Comparison of ENCODE assay signal across 15 cellular contexts in the genomic region with DNA sequence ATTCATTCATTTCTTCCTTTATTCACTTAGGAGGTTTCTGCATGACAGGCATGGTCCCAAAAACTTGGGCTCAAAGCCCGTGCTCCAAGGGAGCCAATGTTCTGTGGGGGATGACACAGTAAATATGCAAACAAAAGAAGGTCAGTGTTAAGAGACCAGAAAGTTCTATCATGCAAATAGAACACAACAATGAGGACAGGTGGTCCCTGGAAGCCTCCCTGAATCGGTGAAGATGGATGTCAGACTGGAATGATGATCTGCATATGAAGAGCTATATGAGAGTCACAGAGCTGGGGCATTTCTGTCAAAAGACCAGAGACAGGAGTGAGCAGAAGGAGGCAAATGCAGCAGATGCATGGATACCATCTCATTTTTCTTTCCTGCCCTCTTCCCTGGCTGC.
DNase-seq lines count a peak whose midpoint lies in the region; ATAC-seq, FAIRE-seq and TF ChIP-seq lines count a peak whose summit lies in the region.
"Had no signal": no experiment of that assay in that cellular context is flagged by ENCODE, and none has a peak within 500 bp of the region (broad histone marks: within the 10 kb centered on the region; RNA-seq: fewer than 3 reads in every experiment).

No MANE protein-coding gene starts in this region.

- no peak for TF ChIP-seq RAD21 in IMR-90 (IDR thresholded peaks at IDR 0.05; ENCODE audit: low read length)

- WGBS in H9 (ENCODE audit: extremely low coverage, insufficient read length, low lambda C conversion rate) = no CpG with 5 or more reads among the region's 2 CpGs
- WGBS in IMR-90 (ENCODE audit: extremely low coverage in 2 of 2, insufficient read length in 1 of 2), 2 experiments = no CpG with 5 or more reads among the region's 2 CpGs
- whole genome bisulfite sequencing in hepatocyte (ENCODE audit: low lambda C conversion rate, missing lambda C conversion rate) = 45% methylated on average over 2 of the region's 2 CpGs

- peaks cover 30 to 40% of the 10 kb centered on the region in 2 experiments for H3K4me1 Mint-ChIP-seq in H9
- no peaks in the 10 kb centered on the region for H3K4me1 Mint-ChIP-seq in neural crest cell

- H3K4me3 Mint-ChIP-seq in H9 (no peak overlapping the region), neural crest cell (no peak overlapping the region)
- H3K4me3 Mint-ChIP-seq: CD4-positive, alpha-beta T cell had no signal

- H2AFZ ChIP-seq in H9 (ENCODE audit: low read length) (no peak overlapping the region), IMR-90 (replicated peaks; ENCODE audit: low read length, poor library complexity) (no peak overlapping the region), hepatocyte (no peak overlapping the region)

- H3K27me3 ChIP-seq in H9 (ENCODE audit: insufficient read depth, low read length) = no peaks in the 10 kb centered on the region
- H3K27me3 ChIP-seq in IMR-90 (ENCODE audit: control insufficient read depth, insufficient read depth, low read length) = no peaks in the 10 kb centered on the region
- H3K27me3 ChIP-seq in hepatocyte = no peaks in the 10 kb centered on the region
- H3K27me3 ChIP-seq: BLaER1, Peyer's patch, SJCRH30 had no signal

- intact Hi-C loops in IMR-90 (cut with micrococcal nuclease) = no loop called here
- intact Hi-C loops in kidney (cut with DNase I) = no loop called here

- no peak overlapping the region for H2BK20ac ChIP-seq in H9 (ENCODE audit: low read depth, low read length, poor library complexity, severe bottlenecking)
- H2BK20ac ChIP-seq in IMR-90 (ENCODE audit: low read depth, low read length) = no peak overlapping the region

- CTCF ChIA-PET in IMR-90 (lab: Yijun Ruan, JAX) = interaction anchor here (1.6 to 1.7 kb wide), 2 partner anchors 9 to 12 kb away, joined by 4 to 10 read pairs; no protein-coding TSS in a partner anchor

- H3K9me1 ChIP-seq in IMR-90 (ENCODE audit: insufficient read depth, low read length) = no peaks in the 10 kb centered on the region

- no peak overlapping the region for H2BK15ac ChIP-seq in H9 (ENCODE audit: low read depth, low read length)
- no peak overlapping the region for H2BK15ac ChIP-seq in IMR-90 (ENCODE audit: low read depth, low read length)

- no peak overlapping the region for H4K5ac ChIP-seq in H9 (ENCODE audit: insufficient read length, low read depth, low read length)
- H4K5ac ChIP-seq in IMR-90 (ENCODE audit: low read depth, low read length) = no peak overlapping the region

- H2BK120ac ChIP-seq in H9 (ENCODE audit: low read depth, low read length, poor library complexity, severe bottlenecking) (no peak overlapping the region), IMR-90 (ENCODE audit: low read depth, low read length) (no peak overlapping the region)

- peaks cover 7% of the 10 kb centered on the region for H3K4me1 ChIP-seq in H9 (ENCODE audit: insufficient read depth, low read length)
- peaks cover 4% of the 10 kb centered on the region for H3K4me1 ChIP-seq in IMR-90 (ENCODE audit: control insufficient read depth, insufficient read depth, low read length)
- H3K4me1 ChIP-seq in hepatocyte (ENCODE audit: insufficient read depth) = no peaks in the 10 kb centered on the region
- no peaks in the 10 kb centered on the region for H3K4me1 ChIP-seq in kidney (ENCODE audit: control insufficient read depth in 1 of 2, insufficient read depth in 1 of 2, low read depth in 1 of 2, low read length in 2 of 2)
- H3K4me1 ChIP-seq: Caco-2, Peyer's patch, SJCRH30 had no signal

- DNase-seq in H9 = peak; percentile 56
- DNase-seq in IMR-90 = no peak
- peak; percentile 63 for DNase-seq in iPS DF 19.7 (ENCODE audit: low read depth, low spot score)
- DNase-seq in neural crest cell (ENCODE audit: low read depth, low spot score) = no peak
- no peak for DNase-seq in hepatocyte (ENCODE audit: low spot score)
- no peak for DNase-seq in AG08395 (ENCODE audit: low spot score)
- no peak for DNase-seq in kidney
- DNase-seq: CD4-positive, alpha-beta T cell; NCI-H187 had no signal

- POLR2A ChIA-PET in IMR-90 (lab: Charles Lee; ENCODE audit: unreplicated experiment) = no interaction called here

- no peak overlapping the region for H3K14ac ChIP-seq in H9 (ENCODE audit: insufficient read depth, low read length)
- no peak overlapping the region for H3K14ac ChIP-seq in IMR-90 (replicated peaks; ENCODE audit: low read depth, low read length)

- H3K27ac ChIP-seq in H9 (ENCODE audit: insufficient read length, low read depth, low read length) (no peak overlapping the region), IMR-90 (ENCODE audit: insufficient read depth, low read length) (no peak overlapping the region), hepatocyte (no peak overlapping the region), kidney (ENCODE audit: low read depth in 2 of 2, low read length in 2 of 2) (no peak overlapping the region)
- H3K27ac ChIP-seq: BLaER1, Peyer's patch, SJCRH30 had no signal

- H3K36me3 Mint-ChIP-seq in H9 (ENCODE audit: insufficient read depth in 1 of 3, low read depth in 3 of 3) = peaks cover 0 to 12% (median 4%) of the 10 kb centered on the region in 3 experiments; a peak in 3 of 7 replicates
- H3K36me3 Mint-ChIP-seq in neural crest cell (ENCODE audit: low read depth) = no peaks in the 10 kb centered on the region

- H3K4ac ChIP-seq in H9 (ENCODE audit: low read depth, low read length) = no peak overlapping the region
- no peak overlapping the region for H3K4ac ChIP-seq in IMR-90 (ENCODE audit: low read depth, low read length)

- peak overlapping the region; percentile 10 to 68 (median 41); a peak in 5 of 7 replicates for H3K27ac Mint-ChIP-seq in H9
- peak overlapping the region; percentile 63 for H3K27ac Mint-ChIP-seq in neural crest cell (ENCODE audit: unreplicated experiment)
- H3K27ac Mint-ChIP-seq: CD4-positive, alpha-beta T cell had no signal

- H3K23me2 ChIP-seq in H9 (ENCODE audit: insufficient read length, low read depth, low read length, poor library complexity, severe bottlenecking) = no peaks in the 10 kb centered on the region

- no peak for TF ChIP-seq CTCF in H9 (conservative IDR thresholded peaks at IDR 0.05)
- no peak for TF ChIP-seq CTCF in IMR-90 (conservative IDR thresholded peaks at IDR 0.05; ENCODE audit: low read depth, low read length)
- no peak for TF ChIP-seq CTCF in neural crest cell (conservative IDR thresholded peaks at IDR 0.05)
- no peak for TF ChIP-seq CTCF in hepatocyte (IDR thresholded peaks at IDR 0.05; ENCODE audit: poor library complexity)
- TF ChIP-seq CTCF in kidney (IDR thresholded peaks at IDR 0.05; ENCODE audit: borderline replicate concordance, extremely low read depth, insufficient read depth) = no peak

- dilution Hi-C loops in IMR-90 (cut with HindIII; ENCODE audit: low sequenced_read_pairs, unreplicated experiment) = no loop called here

- H3K56ac ChIP-seq in H9 (ENCODE audit: insufficient read length, low read depth, low read length) (no peak overlapping the region), IMR-90 (ENCODE audit: extremely low read depth, insufficient read depth, low read length) (no peak overlapping the region)

- H2BK5ac ChIP-seq in H9 (ENCODE audit: insufficient read length, low read length) (no peak overlapping the region), IMR-90 (ENCODE audit: low read depth, low read length, poor library complexity, severe bottlenecking) (no peak overlapping the region)

- no peak for ATAC-seq in IMR-90 (ENCODE audit: low read depth)

- H3K27me3 Mint-ChIP-seq in H9 (ENCODE audit: low read depth) = no peaks in the 10 kb centered on the region
- H3K27me3 Mint-ChIP-seq in neural crest cell (ENCODE audit: low read depth) = no peaks in the 10 kb centered on the region
- H3K27me3 Mint-ChIP-seq: CD4-positive, alpha-beta T cell had no signal

- no peak overlapping the region for H4K8ac ChIP-seq in H9 (replicated peaks; ENCODE audit: insufficient read length, low read depth, low read length)
- H4K8ac ChIP-seq in IMR-90 (ENCODE audit: low read depth in 2 of 2, low read length in 2 of 2) = no peak overlapping the region

- BruUV-seq in IMR-90 (replicated peaks; lab: Mats Ljungman, UMichigan) = no TSS peak

- H3K36me3 ChIP-seq in IMR-90 (ENCODE audit: control insufficient read depth, insufficient read depth, low read length) (no peaks in the 10 kb centered on the region), hepatocyte (replicated peaks; ENCODE audit: insufficient read depth, low read depth) (no peaks in the 10 kb centered on the region), kidney (ENCODE audit: control insufficient read depth in 1 of 2, insufficient read depth in 2 of 2, low read length in 2 of 2) (no peaks in the 10 kb centered on the region)
- H3K36me3 ChIP-seq: BLaER1, Peyer's patch, SJCRH30 had no signal

- H4K91ac ChIP-seq in H9 (ENCODE audit: insufficient read length, low read depth, low read length) (no peak overlapping the region), IMR-90 (ENCODE audit: insufficient read depth, low read depth, low read length) (no peak overlapping the region)

- H2AK9ac ChIP-seq in IMR-90 (replicated peaks; ENCODE audit: low read depth, low read length, poor library complexity) = peak overlapping the region; percentile 12

- H4K20me1 ChIP-seq in H9 (ENCODE audit: control insufficient read depth, insufficient read depth, insufficient read length) = no peaks in the 10 kb centered on the region
- H4K20me1 ChIP-seq in IMR-90 (ENCODE audit: insufficient read depth, low read length) = no peaks in the 10 kb centered on the region
- H4K20me1 ChIP-seq in hepatocyte (ENCODE audit: insufficient read depth, poor library complexity, severe bottlenecking) = no peaks in the 10 kb centered on the region
- H4K20me1 ChIP-seq: BLaER1 had no signal

- no peak for TF ChIP-seq POLR2A in IMR-90 (IDR thresholded peaks at IDR 0.05; ENCODE audit: low read depth, low read length)

- no peak overlapping the region for H3K9ac ChIP-seq in H9 (ENCODE audit: extremely low read depth, insufficient read length, low read length)
- H3K9ac ChIP-seq in IMR-90 (ENCODE audit: low read depth, low read length) = no peak overlapping the region
- no peak overlapping the region for H3K9ac ChIP-seq in kidney (ENCODE audit: low read length in 2 of 2)
- H3K9ac ChIP-seq: BLaER1 had no signal

- H2BK12ac ChIP-seq in H9 (ENCODE audit: insufficient read length, low read depth, low read length) = no peak overlapping the region

- H3K9me3 Mint-ChIP-seq in H9 (peaks cover 11% of the 10 kb centered on the region in 2 experiments), neural crest cell (no peaks in the 10 kb centered on the region)

- in situ Hi-C loops in IMR-90 (cut with MboI; ENCODE audit: low sequenced_read_pairs) = no loop called here

- FAIRE-seq in kidney (lab: Jason Lieb, UNC) = no peak
- FAIRE-seq: GM12878, HTR-8/SVneo had no signal

- H3K79me1 ChIP-seq in H9 (ENCODE audit: insufficient read depth, low read depth, low read length, poor library complexity, severe bottlenecking) = no peaks in the 10 kb centered on the region
- H3K79me1 ChIP-seq in IMR-90 (ENCODE audit: low read depth in 1 of 2, low read length in 2 of 2) = no peaks in the 10 kb centered on the region

- H3K18ac ChIP-seq in H9 (ENCODE audit: insufficient read length, low read depth, low read length) (no peak overlapping the region), IMR-90 (ENCODE audit: low read depth, low read length) (no peak overlapping the region)

- H3K9me3 ChIP-seq in H9 (ENCODE audit: control insufficient read depth, low read depth, low read length) (no peaks in the 10 kb centered on the region), IMR-90 (ENCODE audit: control insufficient read depth, insufficient read depth, low read length) (no peaks in the 10 kb centered on the region), hepatocyte (ENCODE audit: low read depth) (no peaks in the 10 kb centered on the region), kidney (ENCODE audit: control insufficient read depth in 1 of 2, low read length in 2 of 2) (no peaks in the 10 kb centered on the region)
- H3K9me3 ChIP-seq: BLaER1, Caco-2, Peyer's patch, SJCRH30 had no signal

- H2AK5ac ChIP-seq in H9 (ENCODE audit: insufficient read length, low read length) = no peak overlapping the region
- no peak overlapping the region for H2AK5ac ChIP-seq in IMR-90 (ENCODE audit: low read depth, low read length)

- H3K9me2 ChIP-seq in hepatocyte (replicated peaks; ENCODE audit: insufficient read depth) = no peaks in the 10 kb centered on the region

- H3K4me2 ChIP-seq in H9 (ENCODE audit: insufficient read depth, insufficient read length, low read length) (peak overlapping the region; percentile 11), IMR-90 (ENCODE audit: low read depth, low read length) (no peak overlapping the region), hepatocyte (no peak overlapping the region)
- H3K4me2 ChIP-seq: BLaER1 had no signal

- no peak overlapping the region for H3T11ph ChIP-seq in H9 (ENCODE audit: low read length)

- H3K79me2 ChIP-seq in H9 (ENCODE audit: insufficient read depth, low read length) (no peaks in the 10 kb centered on the region), hepatocyte (no peaks in the 10 kb centered on the region)

- H3K4me3 ChIP-seq in IMR-90 (ENCODE audit: insufficient read depth, low read depth, low read length) (no peak overlapping the region), hepatocyte (no peak overlapping the region), kidney (ENCODE audit: low read length in 2 of 2) (no peak overlapping the region)
- H3K4me3 ChIP-seq: BLaER1, GM12878, Peyer's patch, SJCRH30 had no signal

- H3K23ac ChIP-seq in H9 (ENCODE audit: insufficient read length, low read depth, low read length) = no peak overlapping the region
- no peak overlapping the region for H3K23ac ChIP-seq in IMR-90 (ENCODE audit: low read depth, low read length)

Comparison
In these comparisons a context has a peak if more than half of its experiments do, and no peak if none do; other contexts are left out.
1. DNase-seq: peak in H9 (single experiment) and iPS DF 19.7 (single experiment); none in IMR-90 (single experiment), neural crest cell (single experiment), hepatocyte (single experiment), AG08395 (single experiment) and kidney (single experiment).